ENCODE assay signal across 20 cellular contexts in genomic region chr10:122393288-122393687, GRCh38. TPM values are rescaled to one million over a fixed set of nuclear protein-coding genes. Genes with fewer than 3 reads are reported as not detected.
DNase-seq lines count a peak whose midpoint lies in the region; ATAC-seq, FAIRE-seq and TF ChIP-seq lines count a peak whose summit lies in the region.
"Had no signal": no experiment of that assay in that cellular context is flagged by ENCODE, and none has a peak within 500 bp of the region (broad histone marks: within the 10 kb centered on the region; RNA-seq: fewer than 3 reads in every experiment).

No MANE protein-coding gene starts in this region.

- no peak overlapping the region for H3K27ac Mint-ChIP-seq in activated naive CD8-positive, alpha-beta T cell treated with anti-CD3 and anti-CD28 coated beads, Interleukin-2, amount 50 U/mL, for 24 hours
- H3K27ac Mint-ChIP-seq: CD14-positive monocyte; CD4-positive, alpha-beta memory T cell; GM23338 had no signal

- in situ Hi-C loops in Panc1 (cut with HindIII; ENCODE audit: low pct_unique_long_range_greater_than_20kb, low sequenced_read_pairs), result no loop called here

- H3K9me3 ChIP-seq in heart right ventricle (peaks cover 0 to 5% (median 0%) of the 10 kb centered on the region in 11 donors), Panc1 (ENCODE audit: control insufficient read depth, insufficient read depth, low read depth, low read length) (no peaks in the 10 kb centered on the region), right lobe of liver (no peaks in the 10 kb centered on the region)
- H3K9me3 ChIP-seq: BLaER1 had no signal

- TF ChIP-seq CTCF in heart right ventricle (IDR thresholded peaks at IDR 0.05) (no peak), Panc1 (IDR thresholded peaks at IDR 0.05) (no peak), right lobe of liver (IDR thresholded peaks at IDR 0.05) (no peak)

- intact Hi-C loops in heart right ventricle (cut with DNase I) (loop anchor here in 1 of 10 donors (5.0 kb wide), 1 partner anchor 34 kb away; no protein-coding TSS in a partner anchor), Right ventricle myocardium superior (cut with DNase I) (no loop called here), Panc1 (cut with micrococcal nuclease; ENCODE audit: unreplicated experiment) (no loop called here), right lobe of liver (cut with DNase I) (no loop called here)

- peak overlapping the region in 8 of 10 donors; percentile 2 to 64 (median 26) for H3K27ac ChIP-seq in heart right ventricle
- peak overlapping the region; percentile 29; the same call in 1 of the 2 replicates for H3K27ac ChIP-seq in Panc1 (ENCODE audit: low read length)
- peak overlapping the region; percentile 44 to 77 (median 52) for H3K27ac ChIP-seq in right lobe of liver
- H3K27ac ChIP-seq: BLaER1, HL-60 had no signal

- no peaks in the 10 kb centered on the region for H3K27me3 ChIP-seq in heart right ventricle
- H3K27me3 ChIP-seq in Panc1 (ENCODE audit: control insufficient read depth, insufficient read depth, low read length), result no peaks in the 10 kb centered on the region
- no peaks in the 10 kb centered on the region for H3K27me3 ChIP-seq in right lobe of liver
- H3K27me3 ChIP-seq: BLaER1 had no signal

- H3K36me3 Mint-ChIP-seq in activated naive CD8-positive, alpha-beta T cell treated with anti-CD3 and anti-CD28 coated beads, Interleukin-2, amount 50 U/mL, for 24 hours (ENCODE audit: low read depth), result peaks cover 35% of the 10 kb centered on the region

- peaks cover 31% of the 10 kb centered on the region for H3K4me1 Mint-ChIP-seq in activated naive CD8-positive, alpha-beta T cell treated with anti-CD3 and anti-CD28 coated beads, Interleukin-2, amount 50 U/mL, for 24 hours
- H3K4me1 Mint-ChIP-seq: CD14-positive monocyte had no signal

- DNase-seq in heart right ventricle (no peak), Right ventricle myocardium superior (no peak), Panc1 (ENCODE audit: low read depth, low spot score) (no peak), right lobe of liver (no peak)
- DNase-seq in activated naive CD8-positive, alpha-beta T cell treated with anti-CD3 and anti-CD28 coated beads, Interleukin-2, amount 50 U/mL, for 24 hours, result no peak
- DNase-seq in activated CD4-positive, alpha-beta T cell treated with anti-CD3 and anti-CD28 coated beads for 48 hours, result no peak
- DNase-seq: 8988T; CD4-positive, alpha-beta memory T cell; DMS153; DMS79; GDM1; HCEC 1CT had no signal

- no peak overlapping the region for H3K4me3 Mint-ChIP-seq in activated naive CD8-positive, alpha-beta T cell treated with anti-CD3 and anti-CD28 coated beads, Interleukin-2, amount 50 U/mL, for 24 hours
- H3K4me3 Mint-ChIP-seq: CD14-positive monocyte; CD4-positive, alpha-beta memory T cell; GM23338 had no signal

- H3K4me1 ChIP-seq in heart right ventricle, result peaks cover 0 to 43% (median 26%) of the 10 kb centered on the region in 9 donors
- peaks cover 8% of the 10 kb centered on the region; the same call in 1 of the 2 replicates for H3K4me1 ChIP-seq in Panc1 (ENCODE audit: control insufficient read depth, insufficient read depth, low read length)
- H3K4me1 ChIP-seq in right lobe of liver, result peaks cover 0 to 40% (median 6%) of the 10 kb centered on the region in 4 donors

- H3K9me3 Mint-ChIP-seq in activated naive CD8-positive, alpha-beta T cell treated with anti-CD3 and anti-CD28 coated beads, Interleukin-2, amount 50 U/mL, for 24 hours, result no peaks in the 10 kb centered on the region
- H3K9me3 Mint-ChIP-seq: CD4-positive, alpha-beta memory T cell; GM23338 had no signal

- CTCF ChIA-PET in Panc1 (lab: Charles Lee), result no interaction called here

- H3K27me3 Mint-ChIP-seq in activated naive CD8-positive, alpha-beta T cell treated with anti-CD3 and anti-CD28 coated beads, Interleukin-2, amount 50 U/mL, for 24 hours, result no peaks in the 10 kb centered on the region
- H3K27me3 Mint-ChIP-seq: CD4-positive, alpha-beta memory T cell had no signal

- no peak for ATAC-seq in heart right ventricle
- no peak for ATAC-seq in Right ventricle myocardium superior (ENCODE audit: poor library complexity)
- ATAC-seq in Panc1, result no peak
- peak; percentile 49 to 81 (median 66) for ATAC-seq in right lobe of liver
- ATAC-seq in activated naive CD8-positive, alpha-beta T cell treated with anti-CD3 and anti-CD28 coated beads, Interleukin-2, amount 50 U/mL, for 24 hours, result no peak
- ATAC-seq: GM23338 had no signal

- FAIRE-seq in colon (lab: Jason Lieb, UNC), result peak; percentile 58
- FAIRE-seq: GM12892, GM18507, H54 had no signal

- TF ChIP-seq POLR2A in right lobe of liver (IDR thresholded peaks at IDR 0.05), result no peak

- BruUV-seq in Panc1 (replicated peaks; lab: Mats Ljungman, UMichigan), result no TSS peak

- peaks cover 0 to 55% (median 20%) of the 10 kb centered on the region in 9 donors for H3K36me3 ChIP-seq in heart right ventricle
- peaks cover 46% of the 10 kb centered on the region for H3K36me3 ChIP-seq in Panc1 (ENCODE audit: control insufficient read depth, insufficient read depth, low read length)
- H3K36me3 ChIP-seq in right lobe of liver, result peaks cover 0 to 19% (median 11%) of the 10 kb centered on the region in 4 donors

- H3K4me3 ChIP-seq in heart right ventricle, result no peak overlapping the region
- H3K4me3 ChIP-seq in Panc1 (ENCODE audit: low read depth in 2 of 2, low read length in 2 of 2), result no peak overlapping the region
- H3K4me3 ChIP-seq in right lobe of liver, result peak overlapping the region in 2 of 3 donors; percentile 4 to 27
- H3K4me3 ChIP-seq: BLaER1, GM23338 had no signal

- 67% methylated on average over 2 of the region's 2 CpGs for WGBS in heart right ventricle, 2 donors
- WGBS in right lobe of liver (ENCODE audit: insufficient coverage, low coverage, low lambda C conversion rate, missing lambda C conversion rate), result 24% methylated on average over 2 of the region's 2 CpGs

- POLR2A ChIA-PET in Panc1 (lab: Charles Lee), result interaction anchor here (0.6 kb wide), 1 partner anchor 11 kb away, joined by 4 read pairs; no protein-coding TSS in a partner anchor

RNA-seq across cellular contexts. Expression of gene PLEKHA1, which starts 18.8 kb away (rescaled TPM):
- total RNA-seq in heart right ventricle (10 to 100 TPM; 42.2 to 72.9 (median 50.2) TPM), Right ventricle myocardium superior (74.4 TPM), Panc1 (2021; ENCODE audit: unreplicated experiment) (95.5 TPM), right lobe of liver (10 to 100 TPM; 23.1 to 42.2 (median 27.5) TPM)
- 10 to 100 TPM; 16.7 to 28.5 TPM for polyA plus RNA-seq in heart right ventricle
- polyA plus RNA-seq in Panc1 (2012; ENCODE audit: insufficient read length), result 52.9 TPM

Comparison
In these comparisons a context has a peak if more than half of its experiments do, and no peak if none do; other contexts are left out.
1. ATAC-seq: peak in right lobe of liver (4 of 4); none in heart right ventricle (0 of 8), Right ventricle myocardium superior (single experiment), Panc1 (single experiment) and activated naive CD8-positive, alpha-beta T cell treated with anti-CD3 and anti-CD28 coated beads, Interleukin-2, amount 50 U/mL, for 24 hours (single experiment).
2. H3K4me3 ChIP-seq: peak in right lobe of liver (2 of 3); none in heart right ventricle (0 of 10) and Panc1 (0 of 2).
3. Peak in every context shown above with its lines, with median percentiles within 50 percentile points of each other: H3K27ac ChIP-seq.